In genomic region chr16:11147033-11147848, GRCh38 we compare ENCODE assay signal across 24 cellular contexts.
DNase-seq lines count a peak whose midpoint lies in the region; ATAC-seq, FAIRE-seq and TF ChIP-seq lines count a peak whose summit lies in the region.
"Had no signal": no experiment of that assay in that cellular context is flagged by ENCODE, and none has a peak within 500 bp of the region (broad histone marks: within the 10 kb centered on the region; RNA-seq: fewer than 3 reads in every experiment).

No MANE protein-coding gene starts in this region.

- H3K36me3 ChIP-seq in HepG2 (replicated peaks in 1 of 2; ENCODE audit: control insufficient read depth in 1 of 2, insufficient read depth in 2 of 2, low read length in 2 of 2) (no peaks in the 10 kb centered on the region), small intestine (ENCODE audit: control insufficient read depth in 2 of 2, insufficient read depth in 2 of 2, low read length in 2 of 2) (no peaks in the 10 kb centered on the region)
- H3K36me3 ChIP-seq: BE2C had no signal

- no peak for TF ChIP-seq POLR2A in HepG2 (IDR thresholded peaks at IDR 0.05; ENCODE audit: insufficient read depth in 1 of 2, low read depth in 2 of 2, low read length in 2 of 2)

- H3K36me3 Mint-ChIP-seq in activated CD8-positive, alpha-beta T cell treated with anti-CD3 and anti-CD28 coated beads, Interleukin-2, amount 10 ng/mL, durations not matched to agents 7 days and 5 days (ENCODE audit: low read depth), result peaks cover 33% of the 10 kb centered on the region
- peaks cover 11% of the 10 kb centered on the region for H3K36me3 Mint-ChIP-seq in activated CD8-positive, alpha-beta T cell treated with anti-CD3 and anti-CD28 coated beads for 36 hours (ENCODE audit: low read depth)
- H3K36me3 Mint-ChIP-seq in activated naive CD8-positive, alpha-beta T cell treated with anti-CD3 and anti-CD28 coated beads for 36 hours, result peaks cover 3% of the 10 kb centered on the region

- H3K9me3 ChIP-seq in HepG2 (ENCODE audit: low read length), result no peaks in the 10 kb centered on the region
- no peaks in the 10 kb centered on the region for H3K9me3 ChIP-seq in small intestine (ENCODE audit: control insufficient read depth, low read depth)
- H3K9me3 ChIP-seq: BE2C, Caco-2 had no signal

- TF ChIP-seq CTCF in activated CD8-positive, alpha-beta T cell treated with anti-CD3 and anti-CD28 coated beads for 36 hours (IDR thresholded peaks at IDR 0.05), result no peak
- TF ChIP-seq CTCF in HepG2 (CRISPR knock-in tag; IDR thresholded peaks at IDR 0.05), result no peak

- no peak for TF ChIP-seq EP300 in HepG2 (IDR thresholded peaks at IDR 0.05; ENCODE audit: low read depth in 2 of 2, low read length in 2 of 2)
- TF ChIP-seq EP300 in HepG2 (CRISPR knock-in tag; IDR thresholded peaks at IDR 0.05; ENCODE audit: borderline replicate concordance), result no peak

- no peak overlapping the region for H3K9ac ChIP-seq in HepG2 (ENCODE audit: insufficient read depth, low read depth, low read length)
- H3K9ac ChIP-seq: KMS-11 had no signal

- H3K27me3 ChIP-seq in HepG2 (ENCODE audit: control insufficient read depth in 1 of 2, insufficient read depth in 2 of 2, low read length in 2 of 2), result no peaks in the 10 kb centered on the region
- H3K27me3 ChIP-seq in small intestine (ENCODE audit: control insufficient read depth in 2 of 2, insufficient read depth in 2 of 2, low read length in 2 of 2), result no peaks in the 10 kb centered on the region
- H3K27me3 ChIP-seq: BE2C had no signal

- no peak overlapping the region for H3K4me3 Mint-ChIP-seq in activated CD8-positive, alpha-beta T cell treated with anti-CD3 and anti-CD28 coated beads, Interleukin-2, amount 10 ng/mL, durations not matched to agents 7 days and 5 days
- no peak overlapping the region for H3K4me3 Mint-ChIP-seq in activated CD8-positive, alpha-beta T cell treated with anti-CD3 and anti-CD28 coated beads for 36 hours
- no peak overlapping the region for H3K4me3 Mint-ChIP-seq in activated naive CD8-positive, alpha-beta T cell treated with anti-CD3 and anti-CD28 coated beads for 36 hours
- H3K4me3 Mint-ChIP-seq: CD4-positive, CD25-positive, alpha-beta regulatory T cell; GM23338 had no signal

- POLR2A ChIA-PET in activated CD8-positive, alpha-beta T cell treated with anti-CD3 and anti-CD28 coated beads, Interleukin-2, amount 10 ng/mL, durations not matched to agents 7 days and 5 days (lab: Charles Lee), result no interaction called here
- POLR2A ChIA-PET in activated CD8-positive, alpha-beta T cell treated with anti-CD3 and anti-CD28 coated beads for 36 hours (lab: Charles Lee), result no interaction called here
- POLR2A ChIA-PET in HepG2 (lab: Yijun Ruan, JAX), result no interaction called here

- H3K9me3 Mint-ChIP-seq in activated CD8-positive, alpha-beta T cell treated with anti-CD3 and anti-CD28 coated beads, Interleukin-2, amount 10 ng/mL, durations not matched to agents 7 days and 5 days (ENCODE audit: insufficient read depth), result no peaks in the 10 kb centered on the region
- peaks cover 2% of the 10 kb centered on the region for H3K9me3 Mint-ChIP-seq in activated CD8-positive, alpha-beta T cell treated with anti-CD3 and anti-CD28 coated beads for 36 hours
- H3K9me3 Mint-ChIP-seq in activated naive CD8-positive, alpha-beta T cell treated with anti-CD3 and anti-CD28 coated beads for 36 hours, result no peaks in the 10 kb centered on the region
- H3K9me3 Mint-ChIP-seq: CD4-positive, CD25-positive, alpha-beta regulatory T cell; GM23338 had no signal

- H3K27ac ChIP-seq in HepG2 (ENCODE audit: extremely low read length, insufficient read depth, low read length) (no peak overlapping the region), small intestine (ENCODE audit: low read depth in 1 of 2, low read length in 1 of 2) (peak overlapping the region in 1 of 2 donors; percentile 27)
- H3K27ac ChIP-seq: 22Rv1, KMS-11 had no signal

- no peak overlapping the region for H3K4me2 ChIP-seq in HepG2 (ENCODE audit: low read depth, low read length)
- H3K4me2 ChIP-seq: GM23338, KMS-11 had no signal

- no peak for DNase-seq in activated CD8-positive, alpha-beta T cell treated with anti-CD3 and anti-CD28 coated beads, Interleukin-2, amount 10 ng/mL, durations not matched to agents 7 days and 5 days
- DNase-seq in activated CD8-positive, alpha-beta T cell treated with anti-CD3 and anti-CD28 coated beads for 36 hours, result no peak
- no peak for DNase-seq in activated naive CD8-positive, alpha-beta T cell treated with anti-CD3 and anti-CD28 coated beads for 36 hours
- DNase-seq in HepG2 (ENCODE audit: low spot score), result no peak
- peak; percentile 86 for DNase-seq in small intestine
- no peak for DNase-seq in medulla oblongata (ENCODE audit: extremely low spot score)
- DNase-seq in HT-29 (ENCODE audit: low spot score), result no peak
- no peak for DNase-seq in activated CD4-positive, alpha-beta T cell treated with anti-CD3 and anti-CD28 coated beads for 48 hours
- DNase-seq: BE2C; Caco-2; CD4-positive, CD25-positive, alpha-beta regulatory T cell; DMS153; MV-4-11; NCI-H1417; NCI-H187 treated with DMSO at 0.1 percent for 48 hours; NCI-H226; NCI-H524; NCI-H82; SHP77 treated with DMSO at 0.1 percent for 48 hours had no signal

- in situ Hi-C loops in HepG2 (cut with HindIII; ENCODE audit: extremely low pct_ligation_motif_present, low pct_unique_long_range_greater_than_20kb), result no loop called here

- H3K27me3 Mint-ChIP-seq in activated CD8-positive, alpha-beta T cell treated with anti-CD3 and anti-CD28 coated beads, Interleukin-2, amount 10 ng/mL, durations not matched to agents 7 days and 5 days (ENCODE audit: low read depth), result no peaks in the 10 kb centered on the region
- H3K27me3 Mint-ChIP-seq in activated CD8-positive, alpha-beta T cell treated with anti-CD3 and anti-CD28 coated beads for 36 hours, result no peaks in the 10 kb centered on the region
- no peaks in the 10 kb centered on the region for H3K27me3 Mint-ChIP-seq in activated naive CD8-positive, alpha-beta T cell treated with anti-CD3 and anti-CD28 coated beads for 36 hours
- H3K27me3 Mint-ChIP-seq: CD4-positive, CD25-positive, alpha-beta regulatory T cell had no signal

- FAIRE-seq in HepG2 (lab: Jason Lieb, UNC), result no peak
- no peak for FAIRE-seq in small intestine (lab: Jason Lieb, UNC)
- FAIRE-seq: GM12878, GM19239 had no signal

- no peaks in the 10 kb centered on the region for H3K79me2 ChIP-seq in HepG2 (ENCODE audit: insufficient read depth, low read length)

- H3K4me1 ChIP-seq in HepG2 (ENCODE audit: insufficient read depth, low read length) (peaks cover 31% of the 10 kb centered on the region), small intestine (ENCODE audit: control insufficient read depth in 2 of 2, insufficient read depth in 1 of 2, low read depth in 1 of 2, low read length in 1 of 2) (no peaks in the 10 kb centered on the region)
- H3K4me1 ChIP-seq: Caco-2 had no signal

- peak overlapping the region; percentile 48 for H3K27ac Mint-ChIP-seq in activated CD8-positive, alpha-beta T cell treated with anti-CD3 and anti-CD28 coated beads, Interleukin-2, amount 10 ng/mL, durations not matched to agents 7 days and 5 days
- no peak overlapping the region for H3K27ac Mint-ChIP-seq in activated CD8-positive, alpha-beta T cell treated with anti-CD3 and anti-CD28 coated beads for 36 hours
- H3K27ac Mint-ChIP-seq in activated naive CD8-positive, alpha-beta T cell treated with anti-CD3 and anti-CD28 coated beads for 36 hours, result peak overlapping the region; percentile 38
- H3K27ac Mint-ChIP-seq: GM23338 had no signal

- intact Hi-C loops in activated CD8-positive, alpha-beta T cell treated with anti-CD3 and anti-CD28 coated beads for 36 hours (cut with micrococcal nuclease), result no loop called here
- intact Hi-C loops in HepG2 (cut with micrococcal nuclease; ENCODE audit: unreplicated experiment), result no loop called here

- no peak overlapping the region for H2AFZ ChIP-seq in HepG2 (ENCODE audit: low read length)
- H2AFZ ChIP-seq: GM23338 had no signal

- CTCF ChIA-PET in activated CD8-positive, alpha-beta T cell treated with anti-CD3 and anti-CD28 coated beads, Interleukin-2, amount 10 ng/mL, durations not matched to agents 7 days and 5 days (lab: Charles Lee), result interaction anchor here (1.5 kb wide), 1 partner anchor 13 kb away, joined by 4 read pairs; no protein-coding TSS in a partner anchor
- CTCF ChIA-PET in activated CD8-positive, alpha-beta T cell treated with anti-CD3 and anti-CD28 coated beads for 36 hours (lab: Charles Lee), result no interaction called here
- CTCF ChIA-PET in HepG2 (lab: Yijun Ruan, JAX; ENCODE audit: low intra/inter-chr PET ratio, low total read pairs), result no interaction called here

- BruUV-seq in HepG2 (replicated peaks; lab: Mats Ljungman, UMichigan), result no TSS peak

- 69% methylated on average over 10 of the region's 10 CpGs for WGBS in HepG2 (ENCODE audit: low lambda C conversion rate)
- 48 to 77% (median 63%) methylated on average over 10 of the region's 10 CpGs for WGBS in small intestine, 3 donors

- no peak overlapping the region for H3K4me3 ChIP-seq in HepG2 (replicated peaks in 1 of 3; ENCODE audit: insufficient read depth in 1 of 3, low read depth in 2 of 3, low read length in 3 of 3)
- H3K4me3 ChIP-seq in small intestine (ENCODE audit: low read depth in 1 of 2, low read length in 2 of 2), result no peak overlapping the region
- H3K4me3 ChIP-seq: GM12878, GM23338 had no signal

- TF ChIP-seq RAD21 in HepG2 (CRISPR knock-in tag; IDR thresholded peaks at IDR 0.05), result no peak

- ATAC-seq in activated CD8-positive, alpha-beta T cell treated with anti-CD3 and anti-CD28 coated beads, Interleukin-2, amount 10 ng/mL, durations not matched to agents 7 days and 5 days, result no peak
- ATAC-seq in activated CD8-positive, alpha-beta T cell treated with anti-CD3 and anti-CD28 coated beads for 36 hours, result no peak
- no peak for ATAC-seq in HepG2
- ATAC-seq: GM12878, GM23338 had no signal

- H4K20me1 ChIP-seq in HepG2 (ENCODE audit: insufficient read depth, low read length), result no peaks in the 10 kb centered on the region

- H3K4me1 Mint-ChIP-seq in activated CD8-positive, alpha-beta T cell treated with anti-CD3 and anti-CD28 coated beads, Interleukin-2, amount 10 ng/mL, durations not matched to agents 7 days and 5 days (ENCODE audit: low read depth), result peaks cover 39% of the 10 kb centered on the region
- no peaks in the 10 kb centered on the region for H3K4me1 Mint-ChIP-seq in activated CD8-positive, alpha-beta T cell treated with anti-CD3 and anti-CD28 coated beads for 36 hours (ENCODE audit: low read depth)
- H3K4me1 Mint-ChIP-seq in activated naive CD8-positive, alpha-beta T cell treated with anti-CD3 and anti-CD28 coated beads for 36 hours, result peaks cover under 1% of the 10 kb centered on the region
- H3K4me1 Mint-ChIP-seq: GM23338 had no signal

TF ChIP-seq in HepG2, 621 proteins besides CTCF, POLR2A, EP300 and RAD21 (continues in another document):
- peak; percentile 72; the same call in 1 of the 2 replicates for TF ChIP-seq CEBPB (IDR thresholded peaks at IDR 0.05; ENCODE audit: borderline replicate concordance, low read depth, low read length)
- no peak for TF ChIP-seq ZNF703 (CRISPR knock-in tag; IDR thresholded peaks at IDR 0.05; ENCODE audit: borderline replicate concordance)
- TF ChIP-seq NRL (CRISPR knock-in tag; IDR thresholded peaks at IDR 0.05; ENCODE audit: borderline replicate concordance), result 0 out of 2 replicates have a peak, but pooled peaks have one; percentile 32
- 0 out of 2 replicates have a peak, but pooled peaks have one; percentile 31 for TF ChIP-seq CEBPG (CRISPR knock-in tag; IDR thresholded peaks at IDR 0.05)
- peak; percentile 49; the same call in 1 of the 2 replicates for TF ChIP-seq MAFF (IDR thresholded peaks at IDR 0.05; ENCODE audit: low read depth, low read length)
